Comparison of ENCODE assay signal across 1 cellular context in the genomic region with DNA sequence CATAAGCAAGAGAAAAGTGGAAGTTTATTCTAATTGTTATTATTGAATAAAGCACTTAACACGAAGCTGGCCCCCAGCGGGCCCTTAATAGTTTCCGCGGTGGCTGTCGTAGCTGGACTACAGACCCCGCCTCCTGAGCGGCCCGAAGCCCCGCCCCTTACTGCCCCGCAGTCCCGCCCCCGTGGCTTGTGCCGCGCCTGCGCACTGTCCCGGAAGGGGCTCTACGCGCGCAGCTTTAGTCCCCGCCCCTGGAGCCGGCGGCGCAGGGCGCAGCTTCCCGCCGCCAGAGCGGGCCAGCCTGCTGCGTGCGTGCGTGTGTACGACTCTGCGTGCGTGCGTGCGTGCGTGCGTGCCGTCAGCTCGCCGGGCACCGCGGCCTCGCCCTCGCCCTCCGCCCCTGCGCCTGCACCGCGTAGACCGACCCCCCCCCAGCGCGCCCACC.
TF ChIP-seq lines count a peak whose summit lies in the region.

A gene with protein sequence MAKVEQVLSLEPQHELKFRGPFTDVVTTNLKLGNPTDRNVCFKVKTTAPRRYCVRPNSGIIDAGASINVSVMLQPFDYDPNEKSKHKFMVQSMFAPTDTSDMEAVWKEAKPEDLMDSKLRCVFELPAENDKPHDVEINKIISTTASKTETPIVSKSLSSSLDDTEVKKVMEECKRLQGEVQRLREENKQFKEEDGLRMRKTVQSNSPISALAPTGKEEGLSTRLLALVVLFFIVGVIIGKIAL (plus strand): TSS at position 348 of the 442 bp plus-strand sequence. CDS start 231 bp downstream, outside the sequence.

TF ChIP-seq in SK-N-SH, 30 proteins besides CTCF, POLR2A, EP300 and RAD21 (continued from another document):
- TF ChIP-seq, protein P1, sequence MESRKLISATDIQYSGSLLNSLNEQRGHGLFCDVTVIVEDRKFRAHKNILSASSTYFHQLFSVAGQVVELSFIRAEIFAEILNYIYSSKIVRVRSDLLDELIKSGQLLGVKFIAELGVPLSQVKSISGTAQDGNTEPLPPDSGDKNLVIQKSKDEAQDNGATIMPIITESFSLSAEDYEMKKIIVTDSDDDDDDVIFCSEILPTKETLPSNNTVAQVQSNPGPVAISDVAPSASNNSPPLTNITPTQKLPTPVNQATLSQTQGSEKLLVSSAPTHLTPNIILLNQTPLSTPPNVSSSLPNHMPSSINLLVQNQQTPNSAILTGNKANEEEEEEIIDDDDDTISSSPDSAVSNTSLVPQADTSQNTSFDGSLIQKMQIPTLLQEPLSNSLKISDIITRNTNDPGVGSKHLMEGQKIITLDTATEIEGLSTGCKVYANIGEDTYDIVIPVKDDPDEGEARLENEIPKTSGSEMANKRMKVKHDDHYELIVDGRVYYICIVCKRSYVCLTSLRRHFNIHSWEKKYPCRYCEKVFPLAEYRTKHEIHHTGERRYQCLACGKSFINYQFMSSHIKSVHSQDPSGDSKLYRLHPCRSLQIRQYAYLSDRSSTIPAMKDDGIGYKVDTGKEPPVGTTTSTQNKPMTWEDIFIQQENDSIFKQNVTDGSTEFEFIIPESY (IDR thresholded peaks at IDR 0.05; ENCODE audit: borderline replicate concordance, low read depth) = no peak; the same call in 1 of the 2 replicates
- no peak for TF ChIP-seq SIN3A (IDR thresholded peaks at IDR 0.05; ENCODE audit: borderline replicate concordance, low read depth, low read length)
- TF ChIP-seq, protein P2, sequence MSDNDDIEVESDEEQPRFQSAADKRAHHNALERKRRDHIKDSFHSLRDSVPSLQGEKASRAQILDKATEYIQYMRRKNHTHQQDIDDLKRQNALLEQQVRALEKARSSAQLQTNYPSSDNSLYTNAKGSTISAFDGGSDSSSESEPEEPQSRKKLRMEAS (IDR thresholded peaks at IDR 0.05; ENCODE audit: low read depth) = 0 out of 2 replicates have a peak, but pooled peaks have one; percentile 26
- no peak for TF ChIP-seq FOSL2 (IDR thresholded peaks at IDR 0.05; ENCODE audit: borderline replicate concordance, low read depth)
- peak; percentile 42; the same call in 1 of the 2 replicates for TF ChIP-seq GABPA (IDR thresholded peaks at IDR 0.05; ENCODE audit: low read depth)
- 0 out of 2 replicates have a peak, but pooled peaks have one; percentile 61 for TF ChIP-seq MXI1 (IDR thresholded peaks at IDR 0.05; ENCODE audit: low read depth, low read length)
- no peak for TF ChIP-seq ELF1 (IDR thresholded peaks at IDR 0.05)
- TF ChIP-seq RCOR1 (IDR thresholded peaks at IDR 0.05; ENCODE audit: low read length) = no peak
- TF ChIP-seq, protein P3, sequence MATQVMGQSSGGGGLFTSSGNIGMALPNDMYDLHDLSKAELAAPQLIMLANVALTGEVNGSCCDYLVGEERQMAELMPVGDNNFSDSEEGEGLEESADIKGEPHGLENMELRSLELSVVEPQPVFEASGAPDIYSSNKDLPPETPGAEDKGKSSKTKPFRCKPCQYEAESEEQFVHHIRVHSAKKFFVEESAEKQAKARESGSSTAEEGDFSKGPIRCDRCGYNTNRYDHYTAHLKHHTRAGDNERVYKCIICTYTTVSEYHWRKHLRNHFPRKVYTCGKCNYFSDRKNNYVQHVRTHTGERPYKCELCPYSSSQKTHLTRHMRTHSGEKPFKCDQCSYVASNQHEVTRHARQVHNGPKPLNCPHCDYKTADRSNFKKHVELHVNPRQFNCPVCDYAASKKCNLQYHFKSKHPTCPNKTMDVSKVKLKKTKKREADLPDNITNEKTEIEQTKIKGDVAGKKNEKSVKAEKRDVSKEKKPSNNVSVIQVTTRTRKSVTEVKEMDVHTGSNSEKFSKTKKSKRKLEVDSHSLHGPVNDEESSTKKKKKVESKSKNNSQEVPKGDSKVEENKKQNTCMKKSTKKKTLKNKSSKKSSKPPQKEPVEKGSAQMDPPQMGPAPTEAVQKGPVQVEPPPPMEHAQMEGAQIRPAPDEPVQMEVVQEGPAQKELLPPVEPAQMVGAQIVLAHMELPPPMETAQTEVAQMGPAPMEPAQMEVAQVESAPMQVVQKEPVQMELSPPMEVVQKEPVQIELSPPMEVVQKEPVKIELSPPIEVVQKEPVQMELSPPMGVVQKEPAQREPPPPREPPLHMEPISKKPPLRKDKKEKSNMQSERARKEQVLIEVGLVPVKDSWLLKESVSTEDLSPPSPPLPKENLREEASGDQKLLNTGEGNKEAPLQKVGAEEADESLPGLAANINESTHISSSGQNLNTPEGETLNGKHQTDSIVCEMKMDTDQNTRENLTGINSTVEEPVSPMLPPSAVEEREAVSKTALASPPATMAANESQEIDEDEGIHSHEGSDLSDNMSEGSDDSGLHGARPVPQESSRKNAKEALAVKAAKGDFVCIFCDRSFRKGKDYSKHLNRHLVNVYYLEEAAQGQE (IDR thresholded peaks at IDR 0.05; ENCODE audit: low read depth, low read length) = no peak
- peak; percentile 44 for TF ChIP-seq TAF1 (IDR thresholded peaks at IDR 0.05; ENCODE audit: borderline replicate concordance, low read depth, low read length)
- no peak for TF ChIP-seq RXRA (IDR thresholded peaks at IDR 0.05; ENCODE audit: borderline replicate concordance, low read depth)
